30 cellular contexts compared by ENCODE assay signal in genomic region chr3:169394316-169394715, GRCh38.
"Had no signal": no experiment of that assay in that cellular context is flagged by ENCODE, and none has a peak within 500 bp of the region (broad histone marks: within the 10 kb centered on the region; RNA-seq: fewer than 3 reads in every experiment).

No MANE protein-coding gene starts in this region.

- ATAC-seq: activated CD4-positive, CD25-positive, alpha-beta regulatory T cell treated with anti-CD3 and anti-CD28 coated beads, Interleukin-2, amount 50 U/mL, for 24 hours; activated CD8-positive, alpha-beta T cell treated with anti-CD3 and anti-CD28 coated beads for 36 hours; activated T-cell treated with anti-CD3 and anti-CD28 coated beads, Interleukin-2, amount 50 U/mL, for 4 hours; activated T-helper 17 cell treated with anti-CD3 and anti-CD28 coated beads, Interleukin-2, amount 50 U/mL, for 72 hours; foreskin keratinocyte; gastrocnemius medialis; heart left ventricle had no signal

- H3K4me3 Mint-ChIP-seq: activated B cell treated with CpG ODN at 0.5 μM for 24 hours; activated CD8-positive, alpha-beta T cell treated with anti-CD3 and anti-CD28 coated beads for 36 hours; activated naive CD8-positive, alpha-beta T cell; activated T-cell treated with anti-CD3 and anti-CD28 coated beads, Interleukin-2, amount 50 U/mL, for 4 hours; activated T-helper 17 cell treated with anti-CD3 and anti-CD28 coated beads, Interleukin-2, amount 50 U/mL, for 72 hours; central memory CD8-positive, alpha-beta T cell; dendritic cell treated with granulocyte-macrophage colony-stimulating factor and Interleukin-4, amounts not matched to agents 40 ng/mL and 50 ng/mL, for 4 days had no signal

- H3K27me3 Mint-ChIP-seq: activated CD8-positive, alpha-beta T cell treated with anti-CD3 and anti-CD28 coated beads for 36 hours; central memory CD8-positive, alpha-beta T cell had no signal

- H3K27ac ChIP-seq: brain microvascular endothelial cell, coronary artery, dorsolateral prefrontal cortex, esophagus muscularis mucosa, foreskin keratinocyte, gastrocnemius medialis, heart left ventricle, WERI-Rb-1 had no signal

- H3K9me3 Mint-ChIP-seq: activated B cell treated with CpG ODN at 0.5 μM for 24 hours; activated CD8-positive, alpha-beta T cell treated with anti-CD3 and anti-CD28 coated beads for 36 hours; activated T-cell treated with anti-CD3 and anti-CD28 coated beads, Interleukin-2, amount 50 U/mL, for 4 hours; dendritic cell treated with granulocyte-macrophage colony-stimulating factor and Interleukin-4, amounts not matched to agents 40 ng/mL and 50 ng/mL, for 4 days had no signal

- H3K27me3 ChIP-seq: brain microvascular endothelial cell, esophagus muscularis mucosa, foreskin keratinocyte, gastrocnemius medialis, heart left ventricle had no signal

- H3K4me3 ChIP-seq: coronary artery, dorsolateral prefrontal cortex, esophagus muscularis mucosa, gastrocnemius medialis, heart left ventricle had no signal

- H3K4me1 Mint-ChIP-seq: activated B cell treated with CpG ODN at 0.5 μM for 24 hours; activated T-helper 17 cell treated with anti-CD3 and anti-CD28 coated beads, Interleukin-2, amount 50 U/mL, for 72 hours; central memory CD8-positive, alpha-beta T cell had no signal

- H3K36me3 ChIP-seq: brain microvascular endothelial cell, esophagus muscularis mucosa, gastrocnemius medialis, heart left ventricle, WERI-Rb-1 had no signal

- H3K4me1 ChIP-seq: esophagus muscularis mucosa, foreskin keratinocyte, gastrocnemius medialis had no signal

- H3K27ac Mint-ChIP-seq: activated B cell treated with CpG ODN at 0.5 μM for 24 hours; activated CD8-positive, alpha-beta T cell treated with anti-CD3 and anti-CD28 coated beads for 36 hours; activated naive CD8-positive, alpha-beta T cell; activated T-helper 17 cell treated with anti-CD3 and anti-CD28 coated beads, Interleukin-2, amount 50 U/mL, for 72 hours; dendritic cell treated with granulocyte-macrophage colony-stimulating factor and Interleukin-4, amounts not matched to agents 40 ng/mL and 50 ng/mL, for 4 days had no signal

- DNase-seq: activated B cell treated with CpG ODN at 0.5 μM for 24 hours; activated CD4-positive, alpha-beta T cell treated with anti-CD3 and anti-CD28 coated beads for 48 hours; activated CD4-positive, alpha-beta T cell treated with anti-CD3 and anti-CD28 coated beads, Interleukin-2, amount 50 U/mL, for 1 hour; activated CD4-positive, alpha-beta T cell treated with anti-CD3 and anti-CD28 coated beads, Interleukin-2, amount 50 U/mL, for 48 hours; activated CD8-positive, alpha-beta memory T cell treated with anti-CD3 and anti-CD28 coated beads for 24 hours; activated CD8-positive, alpha-beta T cell treated with anti-CD3 and anti-CD28 coated beads for 36 hours; activated effector memory CD4-positive, alpha-beta T cell treated with Interleukin-2 at 50 U/mL for 16 hours; activated gamma-delta T cell treated with Interleukin-2 at 50 U/mL for 16 hours; activated naive CD4-positive, alpha-beta T cell treated with anti-CD3 and anti-CD28 coated beads, Interleukin-2, amount 50 U/mL, for 16 hours; activated naive CD4-positive, alpha-beta T cell treated with Interleukin-2 at 50 U/mL for 16 hours; activated T-cell treated with anti-CD3 and anti-CD28 coated beads, Interleukin-2, amount 50 U/mL, for 4 hours; amniotic stem cell; anterior cingulate cortex; brain microvascular endothelial cell; dorsolateral prefrontal cortex; effector memory CD4-positive, alpha-beta T cell; erythroblast; foreskin keratinocyte; gastrocnemius medialis; glutamatergic neuron; heart left ventricle; T-helper 9 cell; WERI-Rb-1 had no signal

- H3K9me3 ChIP-seq: esophagus muscularis mucosa, gastrocnemius medialis, heart left ventricle had no signal

- H3K36me3 Mint-ChIP-seq: activated naive CD8-positive, alpha-beta T cell had no signal
